In genomic region chr4:1216869-1217294, GRCh38 we compare ENCODE assay signal across 9 cellular contexts. TPM values are rescaled to one million over a fixed set of nuclear protein-coding genes. Genes with fewer than 3 reads are reported as not detected.
A peak's percentile ranks its signal among the peaks of the same experiment; 100 is the strongest.
DNase-seq lines count a peak whose midpoint lies in the region; TF ChIP-seq lines count a peak whose summit lies in the region.
"Had no signal": no experiment of that assay in that cellular context is flagged by ENCODE, and none has a peak within 500 bp of the region (broad histone marks: within the 10 kb centered on the region; RNA-seq: fewer than 3 reads in every experiment).

No MANE protein-coding gene starts in this region.

- H3K4me1 ChIP-seq in HAP-1 (no peaks in the 10 kb centered on the region), prostate gland (replicated peaks) (peaks cover 19% of the 10 kb centered on the region)

- H3K9me3 ChIP-seq in HAP-1 (no peaks in the 10 kb centered on the region), prostate gland (no peaks in the 10 kb centered on the region)

- intact Hi-C loops in lower leg skin (cut with DNase I; ENCODE audit: low total_unique reads) (no loop called here), prostate gland (cut with DNase I) (no loop called here)

- H3K27me3 ChIP-seq in HAP-1 (ENCODE audit: low read depth) (no peaks in the 10 kb centered on the region), prostate gland (replicated peaks; ENCODE audit: insufficient read depth) (no peaks in the 10 kb centered on the region)

- H3K4me3 ChIP-seq in HAP-1: no peak overlapping the region
- no peak overlapping the region for H3K4me3 ChIP-seq in lower leg skin (ENCODE audit: low read depth, poor library complexity, severe bottlenecking)
- H3K4me3 ChIP-seq in prostate gland: no peak overlapping the region

- in situ Hi-C loops in HAP-1 (cut with MboI; ENCODE audit: low sequenced_read_pairs): no loop called here

- TF ChIP-seq CTCF in GM20000 (IDR thresholded peaks at IDR 0.05; ENCODE audit: extremely low read depth, missing control alignments): no peak
- TF ChIP-seq CTCF in lower leg skin (IDR thresholded peaks at IDR 0.05): no peak
- no peak for TF ChIP-seq CTCF in prostate gland (IDR thresholded peaks at IDR 0.05)

- WGBS in lower leg skin, 2 donors: 64 to 74% methylated on average over 20 to 21 of the region's 21 CpGs
- WGBS in prostate gland: 76% methylated on average over 21 of the region's 21 CpGs

- peak overlapping the region in 1 of 2 donors; percentile 94 for H3K27ac ChIP-seq in prostate gland

- no peak for TF ChIP-seq POLR2A in lower leg skin (IDR thresholded peaks at IDR 0.05)
- TF ChIP-seq POLR2A in prostate gland (IDR thresholded peaks at IDR 0.05): no peak

- DNase-seq in GM20000 (ENCODE audit: low spot score) (peak; percentile 73), dermis blood vessel endothelial cell (peak; percentile 52), HAP-1 (ENCODE audit: low spot score in 2 of 2) (no peak), AG08395 (ENCODE audit: low spot score) (no peak), lower leg skin (ENCODE audit: low spot score in 2 of 2) (no peak), prostate gland (ENCODE audit: low spot score) (no peak)
- peak; percentile 80 for DNase-seq in activated CD4-positive, alpha-beta T cell treated with anti-CD3 and anti-CD28 coated beads for 48 hours
- peak; percentile 35 for DNase-seq in stimulated activated CD8-positive, alpha-beta memory T cell treated with anti-CD3 and anti-CD28 coated beads, Interleukin-12 subunit alpha, Interleukin-12 subunit beta, amount 100 ng/mL, for 1 hour (ENCODE audit: low read depth)
- DNase-seq: NCI-H524 had no signal

- H3K36me3 ChIP-seq in HAP-1 (replicated peaks) (peaks cover 59% of the 10 kb centered on the region), prostate gland (peaks cover 5 to 8% of the 10 kb centered on the region in 2 donors)

RNA-seq across cellular contexts. Expression of gene CTBP1, which starts 32.0 kb away (rescaled TPM):
- 268 and 424 TPM in 2 replicates for total RNA-seq in dermis blood vessel endothelial cell
- 100 to 1,000 TPM; 124 to 195 (median 148) TPM for total RNA-seq in lower leg skin
- 100 to 1,000 TPM; 173 to 264 TPM for total RNA-seq in prostate gland

RNA-seq across cellular contexts. Expression of gene SPON2, which starts 44.5 kb away (rescaled TPM):
- total RNA-seq in dermis blood vessel endothelial cell (0.65 and 1.5 TPM in 2 replicates), lower leg skin (10 to 100 TPM; 19.1 to 39.8 (median 32.8) TPM), prostate gland (100 to 1,000 TPM; 107 to 134 TPM)

Comparison
In these comparisons a context has a peak if more than half of its experiments do, and no peak if none do; other contexts are left out.
1. DNase-seq: peak in GM20000 (single experiment), activated CD4-positive, alpha-beta T cell treated with anti-CD3 and anti-CD28 coated beads for 48 hours (single experiment), dermis blood vessel endothelial cell (single experiment) and stimulated activated CD8-positive, alpha-beta memory T cell treated with anti-CD3 and anti-CD28 coated beads, Interleukin-12 subunit alpha, Interleukin-12 subunit beta, amount 100 ng/mL, for 1 hour (single experiment); none in HAP-1 (0 of 2), AG08395 (single experiment), lower leg skin (0 of 2) and prostate gland (single experiment).